ENCODE assay signal across 8 cellular contexts in the genomic region with DNA sequence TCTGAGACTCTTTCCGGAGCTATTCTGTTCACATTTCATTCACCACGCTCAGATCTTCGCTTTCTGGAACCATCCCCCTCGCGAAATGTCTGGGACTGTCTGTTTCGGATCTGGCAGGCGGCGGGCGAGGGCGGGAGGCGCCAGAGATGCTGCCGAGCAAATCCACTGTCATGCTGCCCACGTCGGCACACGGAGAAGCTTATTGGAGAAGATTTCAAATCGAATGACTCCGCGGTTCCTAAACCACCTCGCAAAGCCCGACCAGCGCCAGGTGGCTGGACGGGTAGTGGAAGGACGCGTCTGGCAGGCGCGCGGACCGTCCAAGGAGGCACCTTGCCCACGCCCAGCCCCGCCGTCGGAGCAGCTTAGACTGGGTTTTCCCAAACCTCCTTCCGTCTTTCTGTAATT. TPM values are rescaled to one million over a fixed set of nuclear protein-coding genes. Genes with fewer than 3 reads are reported as not detected.
A peak's percentile ranks its signal among the peaks of the same experiment; 100 is the strongest.
DNase-seq lines count a peak whose midpoint lies in the region; ATAC-seq, FAIRE-seq and TF ChIP-seq lines count a peak whose summit lies in the region.

No MANE protein-coding gene starts in this region.

- no peaks in the 10 kb centered on the region for H3K9me3 Mint-ChIP-seq in activated CD4-positive, alpha-beta T cell treated with anti-CD3 and anti-CD28 coated beads for 36 hours (ENCODE audit: low read depth)

- WGBS in HepG2 (ENCODE audit: low lambda C conversion rate), result 66% methylated on average over 33 of the region's 33 CpGs

- H3K27ac ChIP-seq in DOHH2 (ENCODE audit: low read depth, low read length) (peak overlapping the region; percentile 58), HepG2 (ENCODE audit: extremely low read length, insufficient read depth, low read length) (no peak overlapping the region)

- peak; percentile 11 for TF ChIP-seq CTCF in DOHH2 (IDR thresholded peaks at IDR 0.05; ENCODE audit: low read depth, low read length, poor library complexity, severe bottlenecking)
- TF ChIP-seq CTCF in LNCaP clone FGC (IDR thresholded peaks at IDR 0.05; ENCODE audit: control insufficient read depth, extremely low read depth, insufficient read depth), result no peak
- TF ChIP-seq CTCF in HepG2 (CRISPR knock-in tag; IDR thresholded peaks at IDR 0.05), result no peak

- H3F3A ChIP-seq in DOHH2 (ENCODE audit: control insufficient read depth, insufficient read depth), result peaks cover 24% of the 10 kb centered on the region

- peak overlapping the region; percentile 91 for H3K27ac Mint-ChIP-seq in activated CD4-positive, alpha-beta T cell treated with anti-CD3 and anti-CD28 coated beads for 36 hours

- DNase-seq in LNCaP clone FGC (ENCODE audit: low read depth) (no peak), dermis blood vessel endothelial cell (peak; percentile 63), HepG2 (ENCODE audit: low spot score) (no peak)
- DNase-seq in activated CD4-positive, alpha-beta T cell treated with anti-CD3 and anti-CD28 coated beads for 36 hours, result peak; percentile 78
- DNase-seq in stimulated activated CD4-positive, alpha-beta T cell treated with anti-CD3 and anti-CD28 coated beads, Interleukin-1b, Interleukin-23, amount 100 ng/mL, for 48 hours, result peak; percentile 59

- H3K4me3 ChIP-seq in DOHH2 (ENCODE audit: low read length), result peak overlapping the region; percentile 85
- H3K4me3 ChIP-seq in LNCaP clone FGC (ENCODE audit: low read depth, low read length), result peak overlapping the region; percentile 25
- peak overlapping the region; percentile 75 to 89 (median 78) for H3K4me3 ChIP-seq in HepG2 (replicated peaks in 1 of 3; ENCODE audit: insufficient read depth in 1 of 3, low read depth in 2 of 3, low read length in 3 of 3)

- H3K36me3 ChIP-seq in DOHH2 (ENCODE audit: control insufficient read depth, low read length) (peaks cover 19% of the 10 kb centered on the region), HepG2 (replicated peaks in 1 of 2; ENCODE audit: control insufficient read depth in 1 of 2, insufficient read depth in 2 of 2, low read length in 2 of 2) (no peaks in the 10 kb centered on the region)

- H3K9ac ChIP-seq in HepG2 (ENCODE audit: insufficient read depth, low read depth, low read length), result peak overlapping the region; percentile 79

- H3K4me2 ChIP-seq in DOHH2 (ENCODE audit: low read length), result peak overlapping the region; percentile 90
- peak overlapping the region; percentile 99 for H3K4me2 ChIP-seq in HepG2 (ENCODE audit: low read depth, low read length)

- no peaks in the 10 kb centered on the region for H3K27me3 Mint-ChIP-seq in activated CD4-positive, alpha-beta T cell treated with anti-CD3 and anti-CD28 coated beads for 36 hours

- in situ Hi-C loops in HepG2 (cut with HindIII; ENCODE audit: extremely low pct_ligation_motif_present, low pct_unique_long_range_greater_than_20kb), result loop anchor here (5.0 kb wide), 2 partner anchors 86 to 164 kb away; no protein-coding TSS in a partner anchor

- TF ChIP-seq RAD21 in HepG2 (CRISPR knock-in tag; IDR thresholded peaks at IDR 0.05), result no peak

- intact Hi-C loops in activated CD4-positive, alpha-beta T cell treated with anti-CD3 and anti-CD28 coated beads for 36 hours (cut with DNase I, micrococcal nuclease), result loop anchor here (2.0 to 5.0 kb wide), 4 partner anchors 89 to 1449 kb away; partner anchors contain the start of genes GSDME (in 1 of the 2) and TRA2A (in 1 of the 2)
- intact Hi-C loops in HepG2 (cut with micrococcal nuclease; ENCODE audit: unreplicated experiment), result loop anchor here (2.0 kb wide), 2 partner anchors 43 to 111 kb away; no protein-coding TSS in a partner anchor

- no peak for FAIRE-seq in HepG2 (lab: Jason Lieb, UNC)

- no peak for TF ChIP-seq POLR2A in HepG2 (IDR thresholded peaks at IDR 0.05; ENCODE audit: insufficient read depth in 1 of 2, low read depth in 2 of 2, low read length in 2 of 2)

- BruUV-seq in HepG2 (replicated peaks; lab: Mats Ljungman, UMichigan), result no TSS peak

- H3K79me2 ChIP-seq in DOHH2 (ENCODE audit: control insufficient read depth, low read length) (peaks cover 39% of the 10 kb centered on the region), HepG2 (ENCODE audit: insufficient read depth, low read length) (peaks cover 28% of the 10 kb centered on the region)

- peak overlapping the region; percentile 83 for H2AFZ ChIP-seq in HepG2 (ENCODE audit: low read length)

- peaks cover 9% of the 10 kb centered on the region for H3K36me3 Mint-ChIP-seq in activated CD4-positive, alpha-beta T cell treated with anti-CD3 and anti-CD28 coated beads for 36 hours (ENCODE audit: low read depth)

- ATAC-seq in activated CD4-positive, alpha-beta T cell treated with anti-CD3 and anti-CD28 coated beads for 36 hours, result peak; percentile 10
- ATAC-seq in HepG2 (no peak), GM18870 (IDR thresholded peaks at IDR 0.05; ENCODE audit: unreplicated experiment) (no peak), HG03045 (IDR thresholded peaks at IDR 0.05; ENCODE audit: unreplicated experiment) (no peak)

- H3K9me3 ChIP-seq in DOHH2 (ENCODE audit: control insufficient read depth, insufficient read depth, low read length) (peaks cover 5% of the 10 kb centered on the region; the same call in 1 of the 2 replicates), HepG2 (ENCODE audit: low read length) (no peaks in the 10 kb centered on the region)

- POLR2A ChIA-PET in activated CD4-positive, alpha-beta T cell treated with anti-CD3 and anti-CD28 coated beads for 36 hours (lab: Charles Lee), result interaction anchor here (0.5 to 1.2 kb wide), 3 partner anchors 144 to 1641 kb away, joined by 4 to 8 read pairs (median 4); partner anchors contain the start of gene CYCS
- POLR2A ChIA-PET in HepG2 (lab: Yijun Ruan, JAX), result interaction anchor here (1.5 to 2.9 kb wide), 2 partner anchors 11 to 48 kb away, joined by 3 to 16 read pairs; no protein-coding TSS in a partner anchor

- H4K20me1 ChIP-seq in DOHH2 (ENCODE audit: control insufficient read depth, insufficient read depth, low read depth, low read length) (peaks cover 19% of the 10 kb centered on the region; the same call in 1 of the 2 replicates), HepG2 (ENCODE audit: insufficient read depth, low read length) (no peaks in the 10 kb centered on the region)

- peak overlapping the region; percentile 90 for H3K4me3 Mint-ChIP-seq in activated CD4-positive, alpha-beta T cell treated with anti-CD3 and anti-CD28 coated beads for 36 hours

- H3K4me1 Mint-ChIP-seq in activated CD4-positive, alpha-beta T cell treated with anti-CD3 and anti-CD28 coated beads for 36 hours, result peaks cover 41% of the 10 kb centered on the region

- CTCF ChIA-PET in activated CD4-positive, alpha-beta T cell treated with anti-CD3 and anti-CD28 coated beads for 36 hours (lab: Charles Lee), result interaction anchor here (0.6 to 7.8 kb wide), 24 partner anchors 11 to 1947 kb away, joined by 3 to 57 read pairs (median 4); no protein-coding TSS in a partner anchor
- CTCF ChIA-PET in HepG2 (lab: Yijun Ruan, JAX; ENCODE audit: low intra/inter-chr PET ratio, low total read pairs), result interaction anchor here (1.9 kb wide), 1 partner anchor 89 kb away, joined by 6 read pairs; no protein-coding TSS in a partner anchor

- H3K4me1 ChIP-seq in DOHH2 (ENCODE audit: control insufficient read depth, low read length) (peaks cover 65% of the 10 kb centered on the region), HepG2 (ENCODE audit: insufficient read depth, low read length) (peaks cover 80% of the 10 kb centered on the region)

- no peaks in the 10 kb centered on the region for H3K9me2 ChIP-seq in DOHH2 (replicated peaks; ENCODE audit: control insufficient read depth, low read length)

- H3K27me3 ChIP-seq in DOHH2 (ENCODE audit: control insufficient read depth, low read length), result no peaks in the 10 kb centered on the region
- H3K27me3 ChIP-seq in HepG2 (ENCODE audit: control insufficient read depth in 1 of 2, insufficient read depth in 2 of 2, low read length in 2 of 2), result no peaks in the 10 kb centered on the region; a peak in 1 of 5 replicates

- TF ChIP-seq EP300 in HepG2 (IDR thresholded peaks at IDR 0.05; ENCODE audit: low read depth in 2 of 2, low read length in 2 of 2), result no peak
- no peak for TF ChIP-seq EP300 in HepG2 (CRISPR knock-in tag; IDR thresholded peaks at IDR 0.05; ENCODE audit: borderline replicate concordance)

TF ChIP-seq in HepG2, 621 proteins besides CTCF, POLR2A, EP300 and RAD21 (continues in another document):
- TF ChIP-seq ZNF543 (CRISPR knock-in tag; IDR thresholded peaks at IDR 0.05) (no peak), ZNF777 (CRISPR knock-in tag; IDR thresholded peaks at IDR 0.05) (peak; percentile 92), ZNF788 (CRISPR knock-in tag; IDR thresholded peaks at IDR 0.05; ENCODE audit: borderline replicate concordance) (no peak)
- TF ChIP-seq, protein P1, sequence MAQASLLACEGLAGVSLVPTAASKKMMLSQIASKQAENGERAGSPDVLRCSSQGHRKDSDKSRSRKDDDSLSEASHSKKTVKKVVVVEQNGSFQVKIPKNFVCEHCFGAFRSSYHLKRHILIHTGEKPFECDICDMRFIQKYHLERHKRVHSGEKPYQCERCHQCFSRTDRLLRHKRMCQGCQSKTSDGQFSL (CRISPR knock-in tag; IDR thresholded peaks at IDR 0.05), result no peak

RNA-seq across cellular contexts. Expression of gene OSBPL3, which starts 1.6 kb away (rescaled TPM):
- total RNA-seq in activated CD4-positive, alpha-beta T cell treated with anti-CD3 and anti-CD28 coated beads for 36 hours, result 10 to 100 TPM; 34.7 to 38.2 TPM
- total RNA-seq in dermis blood vessel endothelial cell (25.2 and 31.8 TPM in 2 replicates), HepG2 (2016; rRNA removed; fragmentation: Illumina TruSeq; extraction: Trizol) (26.4 and 28.9 TPM in 2 replicates)
- 6.6 and 7.4 TPM in 2 replicates for total RNA-seq in HepG2 (2016; cell fraction: cytosol; rRNA removed; fragmentation: Illumina TruSeq; extraction: Trizol; ENCODE audit: low read depth)
- total RNA-seq in HepG2 (2016; cell fraction: insoluble cytoplasmic fraction; rRNA removed; fragmentation: Illumina TruSeq; extraction: Trizol), result 22.4 and 26.0 TPM in 2 replicates
- 11.1 and 11.2 TPM in 2 replicates for total RNA-seq in HepG2 (2016; cell fraction: membrane; rRNA removed; fragmentation: Illumina TruSeq; extraction: Trizol)
- 39.7 and 41.7 TPM in 2 replicates for total RNA-seq in HepG2 (2016; cell fraction: nucleus; rRNA removed; fragmentation: Illumina TruSeq; extraction: Trizol)
- polyA plus RNA-seq in HepG2 (2011; rRNA removed), result 8.8 and 9.7 TPM in 2 replicates
- 3.7 and 4.4 TPM in 2 replicates for polyA plus RNA-seq in HepG2 (2011; cell fraction: cytosol; rRNA removed)
- 22.4 and 23.2 TPM in 2 replicates for polyA plus RNA-seq in HepG2 (2011; cell fraction: nucleus; rRNA removed)
- 7.1 and 8.1 TPM in 2 replicates for polyA plus RNA-seq in HepG2 (2012)
- 1.5 and 1.8 TPM in 2 replicates for polyA plus RNA-seq in HepG2 (2016; cell fraction: cytosol; fragmentation: Illumina TruSeq; extraction: Trizol; ENCODE audit: low read depth)
- 16.7 and 19.5 TPM in 2 replicates for polyA plus RNA-seq in HepG2 (2016; cell fraction: insoluble cytoplasmic fraction; fragmentation: Illumina TruSeq; extraction: Trizol; ENCODE audit: low read depth)
- polyA plus RNA-seq in HepG2 (2016; cell fraction: membrane; fragmentation: Illumina TruSeq; extraction: Trizol; ENCODE audit: low read depth), result 4.2 and 4.7 TPM in 2 replicates
- 65.6 and 72.4 TPM in 2 replicates for polyA plus RNA-seq in HepG2 (2016; cell fraction: nucleus; fragmentation: Illumina TruSeq; extraction: Trizol; ENCODE audit: insufficient read depth, low read depth)
- polyA minus RNA-seq in HepG2 (2011; rRNA and poly(A)+ RNA removed; ENCODE audit: low replicate concordance), result 15.3 and 17.6 TPM in 2 replicates
- 8.8 and 11.6 TPM in 2 replicates for polyA minus RNA-seq in HepG2 (2011; cell fraction: cytosol; rRNA and poly(A)+ RNA removed)
- polyA minus RNA-seq in HepG2 (2011; cell fraction: nucleus; rRNA and poly(A)+ RNA removed), result 43.5 and 49.5 TPM in 2 replicates

Comparison
In these comparisons a context has a peak if more than half of its experiments do, and no peak if none do; other contexts are left out.
1. H3K4me3 ChIP-seq: peak in every context shown above with its lines; median percentile 85 in DOHH2; 78 in HepG2; 25 in LNCaP clone FGC.
2. DNase-seq: peak in activated CD4-positive, alpha-beta T cell treated with anti-CD3 and anti-CD28 coated beads for 36 hours (single experiment), dermis blood vessel endothelial cell (single experiment) and stimulated activated CD4-positive, alpha-beta T cell treated with anti-CD3 and anti-CD28 coated beads, Interleukin-1b, Interleukin-23, amount 100 ng/mL, for 48 hours (single experiment); none in LNCaP clone FGC (single experiment) and HepG2 (single experiment).